In genomic region chr20:44637042-44637441, GRCh38 we compare ENCODE assay signal across 19 cellular contexts. TPM values are rescaled to one million over a fixed set of nuclear protein-coding genes. Genes with fewer than 3 reads are reported as not detected.
DNase-seq lines count a peak whose midpoint lies in the region; ATAC-seq, FAIRE-seq and TF ChIP-seq lines count a peak whose summit lies in the region.
"Had no signal": no experiment of that assay in that cellular context is flagged by ENCODE, and none has a peak within 500 bp of the region (broad histone marks: within the 10 kb centered on the region; RNA-seq: fewer than 3 reads in every experiment).

No MANE protein-coding gene starts in this region.

- no peak overlapping the region for H2BK120ac ChIP-seq in H1 (replicated peaks; ENCODE audit: low read depth, low read length)
- H2BK120ac ChIP-seq in mesenchymal stem cell (ENCODE audit: low read depth, low read length), result no peak overlapping the region

- ATAC-seq in Right ventricle myocardium superior (ENCODE audit: poor library complexity), result peak; percentile 2
- no peak for ATAC-seq in left ventricle myocardium superior
- ATAC-seq in HG02981 (IDR thresholded peaks at IDR 0.05; ENCODE audit: unreplicated experiment), result no peak
- ATAC-seq: CD8-positive, alpha-beta T cell had no signal

- H2BK20ac ChIP-seq in H1 (ENCODE audit: low read length), result no peak overlapping the region

- H2BK12ac ChIP-seq in H1 (ENCODE audit: low read depth, low read length), result no peak overlapping the region
- peak overlapping the region in 1 of 2 experiments; percentile 82 for H2BK12ac ChIP-seq in mesenchymal stem cell (ENCODE audit: low read length in 2 of 2)

- H3K4ac ChIP-seq in H1 (replicated peaks; ENCODE audit: insufficient read length, low read depth, low read length) (no peak overlapping the region), mesenchymal stem cell (ENCODE audit: low read depth in 1 of 2, low read length in 2 of 2) (no peak overlapping the region)

- H3K4me1 ChIP-seq in H1 (replicated peaks in 1 of 4; ENCODE audit: control insufficient read depth in 3 of 4, insufficient read depth in 4 of 4, low read length in 3 of 4) (peaks cover 1 to 2% (median 1%) of the 10 kb centered on the region in 4 experiments; a peak in 6 of 7 replicates), mesenchymal stem cell (ENCODE audit: control insufficient read depth, insufficient read depth, low read depth, low read length) (peaks cover 10% of the 10 kb centered on the region)

- 93% methylated on average over 5 of the region's 5 CpGs; no CpG with 5 or more reads in 1 of the 2 experiments for WGBS in H1 (ENCODE audit: extremely low coverage in 1 of 2, insufficient coverage in 1 of 2, insufficient read length in 1 of 2, insufficient replicate concordance in 2 of 2, low coverage in 1 of 2, low lambda C conversion rate in 2 of 2, missing lambda C conversion rate in 1 of 2), 2 experiments
- 92% methylated on average over 3 of the region's 5 CpGs for WGBS in mesenchymal stem cell

- TF ChIP-seq RAD21 in H1 (IDR thresholded peaks at IDR 0.05 in 1 of 2, conservative IDR thresholded peaks at IDR 0.05 in 1 of 2; ENCODE audit: low read depth in 2 of 2, low read length in 2 of 2), result no peak

- TF ChIP-seq EP300 in H1 (IDR thresholded peaks at IDR 0.05; ENCODE audit: borderline replicate concordance in 1 of 2, low read depth in 2 of 2, low read length in 2 of 2), result no peak

- CTCF ChIA-PET in H1 (lab: Charles Lee; ENCODE audit: partially characterized antibody), result interaction anchor here (1.0 to 1.7 kb wide), 5 partner anchors 9 to 34 kb away, joined by 3 to 7 read pairs (median 4); no protein-coding TSS in a partner anchor

- H4K91ac ChIP-seq in H1 (replicated peaks; ENCODE audit: insufficient read length, low read length) (no peak overlapping the region), mesenchymal stem cell (ENCODE audit: low read length) (no peak overlapping the region)

- DNase-seq in Right ventricle myocardium superior (no peak), left ventricle myocardium superior (no peak), H1 (ENCODE audit: low read depth in 1 of 2, low spot score in 2 of 2) (no peak), mesenchymal stem cell (no peak), AG08395 (ENCODE audit: low spot score) (no peak), NCI-H1417 treated with DMSO at 0.1 percent for 48 hours (lab: John Stamatoyannopoulos, UW) (no peak)
- DNase-seq: CD8-positive, alpha-beta T cell; DMS79; KG1; MV-4-11; NCI-H1417; NCI-H1930; NCI-H345; NCI-H524 treated with DMSO at 0.1 percent for 48 hours; SIG-M5 had no signal

- intact Hi-C loops in Right ventricle myocardium superior (cut with DNase I) (no loop called here), left ventricle myocardium superior (cut with micrococcal nuclease) (no loop called here)

- H3K79me1 ChIP-seq in H1 (ENCODE audit: low read depth, low read length) (no peaks in the 10 kb centered on the region; the same call in 1 of the 2 replicates), mesenchymal stem cell (replicated peaks; ENCODE audit: low read length, poor library complexity, severe bottlenecking) (peaks cover 35% of the 10 kb centered on the region)

- H2AFZ ChIP-seq in H1 (ENCODE audit: low read length), result no peak overlapping the region
- no peak overlapping the region for H2AFZ ChIP-seq in mesenchymal stem cell (ENCODE audit: low read depth, low read length)

- H2BK15ac ChIP-seq in H1 (ENCODE audit: low read length), result 0 out of 2 replicates have a peak overlapping the region, but pooled peaks have one; percentile 46
- H2BK15ac ChIP-seq in mesenchymal stem cell (ENCODE audit: low read depth, poor library complexity, severe bottlenecking), result peak overlapping the region; percentile 14

- no peak overlapping the region for H3K56ac ChIP-seq in H1 (replicated peaks; ENCODE audit: insufficient read length, low read depth, low read length)

- no peaks in the 10 kb centered on the region for H3K79me2 ChIP-seq in H1 (ENCODE audit: control insufficient read depth in 1 of 2, insufficient read depth in 2 of 2, low read length in 2 of 2)

- no peaks in the 10 kb centered on the region for H4K20me1 ChIP-seq in H1 (replicated peaks in 1 of 2; ENCODE audit: control insufficient read depth in 1 of 2, insufficient read depth in 2 of 2, low read length in 2 of 2)

- H2AK5ac ChIP-seq in H1 (ENCODE audit: low read depth, low read length) (no peak overlapping the region), mesenchymal stem cell (ENCODE audit: low read length, severe bottlenecking) (no peak overlapping the region)

- no peak overlapping the region for H3K14ac ChIP-seq in H1 (ENCODE audit: insufficient read length)
- H3K14ac ChIP-seq in mesenchymal stem cell (ENCODE audit: low read length in 2 of 2), result no peak overlapping the region

- H3K27me3 ChIP-seq in H1 (replicated peaks in 1 of 4; ENCODE audit: control insufficient read depth in 3 of 4, extremely low read depth in 1 of 4, insufficient read depth in 3 of 4, low read length in 3 of 4) (no peaks in the 10 kb centered on the region), mesenchymal stem cell (ENCODE audit: control insufficient read depth in 1 of 2, insufficient read depth in 1 of 2, low read length in 2 of 2) (no peaks in the 10 kb centered on the region)
- H3K27me3 ChIP-seq: BLaER1 treated with 17β-estradiol and CSF1 and Interleukin-3, amounts not matched to agents 10 nM and 100 nM had no signal

- no peak overlapping the region for H4K5ac ChIP-seq in H1 (ENCODE audit: insufficient read length, low read depth, low read length)

- POLR2A ChIA-PET in H1 (lab: Charles Lee; ENCODE audit: partially characterized antibody), result interaction anchor here (1.0 to 1.4 kb wide), 3 partner anchors 9 to 14 kb away, joined by 3 read pairs; no protein-coding TSS in a partner anchor

- TF ChIP-seq POLR2A in H1 (IDR thresholded peaks at IDR 0.05; ENCODE audit: control extremely low read depth in 1 of 2, low read depth in 2 of 2, low read length in 2 of 2), result no peak

- H3K9ac ChIP-seq in H1 (replicated peaks in 1 of 4; ENCODE audit: extremely low read depth in 1 of 4, low read depth in 3 of 4, low read length in 3 of 4), result no peak overlapping the region
- peak overlapping the region; percentile 22 for H3K9ac ChIP-seq in mesenchymal stem cell (ENCODE audit: low read length)

- no peaks in the 10 kb centered on the region for H3K9me3 ChIP-seq in H1 (ENCODE audit: insufficient read depth in 2 of 2, low read depth in 1 of 2, low read length in 1 of 2)
- peaks cover 4% of the 10 kb centered on the region for H3K9me3 ChIP-seq in mesenchymal stem cell (ENCODE audit: control insufficient read depth, low read length)

- no peaks in the 10 kb centered on the region for H3K23me2 ChIP-seq in H1 (ENCODE audit: low read depth, low read length)

- no peak for FAIRE-seq in H1 (lab: Jason Lieb, UNC)
- FAIRE-seq: A204.1, D721Med had no signal

- no peak overlapping the region for H3K4me2 ChIP-seq in H1 (ENCODE audit: insufficient read depth in 1 of 2, low read depth in 2 of 2, low read length in 2 of 2)
- H3K4me2 ChIP-seq in mesenchymal stem cell (ENCODE audit: low read length, poor library complexity, severe bottlenecking), result no peak overlapping the region
- H3K4me2 ChIP-seq: BLaER1 treated with 17β-estradiol and CSF1 and Interleukin-3, amounts not matched to agents 10 nM and 100 nM had no signal

- H3K36me3 ChIP-seq in H1 (ENCODE audit: control insufficient read depth in 2 of 4, insufficient read depth in 4 of 4, low read length in 3 of 4) (peaks cover 0 to 2% (median 0%) of the 10 kb centered on the region in 4 experiments; a peak in 1 of 8 replicates), mesenchymal stem cell (ENCODE audit: control insufficient read depth in 1 of 2, insufficient read depth in 2 of 2, low read depth in 1 of 2, low read length in 2 of 2) (peaks cover 45 to 60% of the 10 kb centered on the region in 2 experiments)

- H2BK5ac ChIP-seq in H1 (ENCODE audit: low read depth, low read length) (no peak overlapping the region), mesenchymal stem cell (ENCODE audit: low read depth, low read length, poor library complexity, severe bottlenecking) (no peak overlapping the region)

- H3K18ac ChIP-seq in H1 (ENCODE audit: extremely low read depth, low read length), result no peak overlapping the region
- H3K18ac ChIP-seq in mesenchymal stem cell (ENCODE audit: low read depth in 1 of 2, low read length in 2 of 2), result no peak overlapping the region

- H4K8ac ChIP-seq in H1 (ENCODE audit: extremely low read depth, insufficient read depth, low read length), result no peak overlapping the region
- no peak overlapping the region for H4K8ac ChIP-seq in mesenchymal stem cell (ENCODE audit: low read length)

- no peak overlapping the region for H3K4me3 ChIP-seq in H1 (ENCODE audit: extremely low read depth in 1 of 4, insufficient read depth in 2 of 4, low read depth in 3 of 4, low read length in 4 of 4)
- H3K4me3 ChIP-seq in mesenchymal stem cell (ENCODE audit: insufficient read depth in 1 of 2, low read depth in 1 of 2, low read length in 2 of 2), result no peak overlapping the region
- H3K4me3 ChIP-seq: BLaER1 treated with 17β-estradiol and CSF1 and Interleukin-3, amounts not matched to agents 10 nM and 100 nM had no signal

- H3K23ac ChIP-seq in H1 (ENCODE audit: insufficient read length), result no peak overlapping the region
- no peak overlapping the region for H3K23ac ChIP-seq in mesenchymal stem cell (ENCODE audit: low read length in 2 of 2)

- H3K27ac ChIP-seq in H1 (ENCODE audit: low read depth, low read length) (no peak overlapping the region), mesenchymal stem cell (ENCODE audit: low read length, poor library complexity, severe bottlenecking) (no peak overlapping the region)

- no peak for TF ChIP-seq CTCF in H1 (IDR thresholded peaks at IDR 0.05; ENCODE audit: control extremely low read depth in 1 of 3, insufficient read depth in 1 of 3, low read depth in 1 of 3, low read length in 3 of 3)

RNA-seq across cellular contexts. Expression of gene ADA, which starts 14.5 kb away (rescaled TPM):
- total RNA-seq in Right ventricle myocardium superior, result 8.9 TPM
- total RNA-seq in left ventricle myocardium superior, result 8.5 TPM
- 19.5 and 19.9 TPM in 2 replicates for total RNA-seq in H1 (2021; fragmentation: NEBNext Ultra II Directional; extraction: Animal tissue kit (Norgen Biotek cat#: 25700))
- 32.8 and 33.9 TPM in 2 replicates for polyA plus RNA-seq in H1 (2011; rRNA removed)
- polyA plus RNA-seq in H1 (2011; cell fraction: cytosol; rRNA removed), result 39.6 TPM
- 34.6 TPM for polyA plus RNA-seq in H1 (2011; cell fraction: nucleus; rRNA removed)
- polyA plus RNA-seq in H1 (2012, experiment 1 of 2), result 17.2 to 32.7 TPM (median 27.5 TPM) in 4 replicates
- 29.3 TPM for polyA plus RNA-seq in H1 (2012, experiment 2 of 2)
- 16.4 TPM for polyA plus RNA-seq in H1 (2013, experiment 1 of 2)
- polyA plus RNA-seq in H1 (2013, experiment 2 of 2), result 15.0 TPM
- 18.1 and 23.1 TPM in 2 replicates for polyA minus RNA-seq in H1 (2011; rRNA and poly(A)+ RNA removed)
- polyA minus RNA-seq in H1 (2011; cell fraction: cytosol; rRNA and poly(A)+ RNA removed), result 12.4 TPM
- 11.7 TPM for polyA minus RNA-seq in H1 (2011; cell fraction: nucleus; rRNA and poly(A)+ RNA removed)
- polyA plus RNA-seq in mesenchymal stem cell (2013, experiment 1 of 2), result 13.9 TPM
- polyA plus RNA-seq in mesenchymal stem cell (2013, experiment 2 of 2), result 14.1 TPM

RNA-seq across cellular contexts. Expression of gene PKIG, which starts 54.7 kb away (rescaled TPM):
- 180 TPM for total RNA-seq in Right ventricle myocardium superior
- 195 TPM for total RNA-seq in left ventricle myocardium superior
- total RNA-seq in H1 (2021; fragmentation: NEBNext Ultra II Directional; extraction: Animal tissue kit (Norgen Biotek cat#: 25700)), result 25.4 and 26.7 TPM in 2 replicates
- polyA plus RNA-seq in H1 (2011; rRNA removed), result 34.3 and 37.5 TPM in 2 replicates
- polyA plus RNA-seq in H1 (2011; cell fraction: cytosol; rRNA removed), result 33.3 TPM
- polyA plus RNA-seq in H1 (2011; cell fraction: nucleus; rRNA removed), result 21.0 TPM
- 23.8 to 29.8 TPM (median 27.7 TPM) in 4 replicates for polyA plus RNA-seq in H1 (2012, experiment 1 of 2)
- 38.2 TPM for polyA plus RNA-seq in H1 (2012, experiment 2 of 2)
- polyA plus RNA-seq in H1 (2013, experiment 1 of 2), result 32.9 TPM
- polyA plus RNA-seq in H1 (2013, experiment 2 of 2), result 35.0 TPM
- 8.6 and 9.8 TPM in 2 replicates for polyA minus RNA-seq in H1 (2011; rRNA and poly(A)+ RNA removed)
- polyA minus RNA-seq in H1 (2011; cell fraction: cytosol; rRNA and poly(A)+ RNA removed), result 11.9 TPM
- 7.6 TPM for polyA minus RNA-seq in H1 (2011; cell fraction: nucleus; rRNA and poly(A)+ RNA removed)
- 95.4 TPM for polyA plus RNA-seq in mesenchymal stem cell (2013, experiment 1 of 2)
- 96.7 TPM for polyA plus RNA-seq in mesenchymal stem cell (2013, experiment 2 of 2)
